ENCODE assay signal across 1 cellular context in genomic region chr5:138647794-138648193, GRCh38.
TF ChIP-seq lines count a peak whose summit lies in the region.

No MANE protein-coding gene starts in this region.

TF ChIP-seq in GM23338, 12 proteins besides CTCF, POLR2A, EP300 and RAD21 (continued from another document):
- TF ChIP-seq ZNF331 (CRISPR knock-in tag; IDR thresholded peaks at IDR 0.05; ENCODE audit: low read depth) (no peak), STAT1 (IDR thresholded peaks at IDR 0.05; ENCODE audit: unreplicated experiment) (no peak), EZH2 (IDR thresholded peaks at IDR 0.05; ENCODE audit: low read depth, unreplicated experiment) (no peak), CREB1 (CRISPR knock-in tag; IDR thresholded peaks at IDR 0.05; ENCODE audit: low read depth) (no peak), ZNF114 (CRISPR knock-in tag; IDR thresholded peaks at IDR 0.05) (no peak), REST (IDR thresholded peaks at IDR 0.05; ENCODE audit: unreplicated experiment) (no peak), EZH2phosphoT487 (IDR thresholded peaks at IDR 0.05; ENCODE audit: unreplicated experiment) (no peak)
